Comparison of ENCODE assay signal across 8 cellular contexts in the genomic region with DNA sequence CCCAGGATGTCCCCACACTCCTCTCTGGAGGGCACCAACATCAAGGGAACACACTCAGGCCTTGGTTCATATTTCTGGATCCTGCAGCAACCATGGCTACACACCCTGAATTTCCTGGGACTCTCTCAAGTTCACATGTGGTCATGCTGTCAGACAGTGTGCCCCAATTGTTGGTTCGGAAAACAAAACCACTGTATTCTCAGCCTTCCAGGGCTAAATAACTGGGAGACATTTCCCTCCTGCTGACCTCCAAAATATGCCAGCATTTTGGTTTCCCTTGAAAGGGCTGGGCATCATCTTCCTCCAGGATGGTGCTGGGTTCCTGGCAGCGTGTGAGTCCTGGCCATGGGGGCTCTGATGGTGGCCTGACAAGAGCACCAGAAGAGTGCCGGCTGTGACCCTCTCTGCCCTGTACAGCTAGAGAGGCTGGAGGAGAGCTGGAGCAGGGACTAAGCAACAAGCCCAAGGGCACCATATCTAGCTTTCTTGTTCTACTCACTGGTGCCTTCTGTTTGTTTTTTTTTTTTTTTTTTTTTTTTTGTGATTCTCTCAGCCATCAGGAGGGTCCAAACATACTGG. TPM values are rescaled to one million over a fixed set of nuclear protein-coding genes. Genes with fewer than 3 reads are reported as not detected.
DNase-seq lines count a peak whose midpoint lies in the region; ATAC-seq lines count a peak whose summit lies in the region.

No MANE protein-coding gene starts in this region.

- H3K27me3 Mint-ChIP-seq in T-helper 17 cell: no peaks in the 10 kb centered on the region
- no peaks in the 10 kb centered on the region for H3K27me3 Mint-ChIP-seq in stimulated activated naive CD8-positive, alpha-beta T cell treated with anti-CD3 and anti-CD28 coated beads, Interleukin-15, Interleukin-2, amounts not matched to agents 100 ng/mL and 50 ng/mL, for 24 hours

- H3K4me3 ChIP-seq in right cardiac atrium (ENCODE audit: low read length): no peak overlapping the region

- H3K4me1 ChIP-seq in right cardiac atrium (ENCODE audit: control insufficient read depth, insufficient read depth, low read length): peaks cover 7% of the 10 kb centered on the region

- H3K9me3 ChIP-seq in T-helper 17 cell (ENCODE audit: control insufficient read depth, low read length, poor library complexity, severe bottlenecking): no peaks in the 10 kb centered on the region
- no peaks in the 10 kb centered on the region for H3K9me3 ChIP-seq in right cardiac atrium (ENCODE audit: control insufficient read depth, low read length)

- H3K4me1 Mint-ChIP-seq in T-helper 17 cell: peaks cover 45% of the 10 kb centered on the region
- peaks cover 74% of the 10 kb centered on the region for H3K4me1 Mint-ChIP-seq in stimulated activated naive CD8-positive, alpha-beta T cell treated with anti-CD3 and anti-CD28 coated beads, Interleukin-15, Interleukin-2, amounts not matched to agents 100 ng/mL and 50 ng/mL, for 24 hours (ENCODE audit: low read depth)

- H3K27ac Mint-ChIP-seq in T-helper 17 cell: peak overlapping the region; percentile 99
- peak overlapping the region; percentile 95 for H3K27ac Mint-ChIP-seq in stimulated activated naive CD8-positive, alpha-beta T cell treated with anti-CD3 and anti-CD28 coated beads, Interleukin-15, Interleukin-2, amounts not matched to agents 100 ng/mL and 50 ng/mL, for 24 hours

- no peak overlapping the region for H3K27ac ChIP-seq in right cardiac atrium (ENCODE audit: low read length)

- ATAC-seq in T-helper 17 cell: no peak
- peak; percentile 21 to 38 for ATAC-seq in right cardiac atrium
- ATAC-seq in GM18861 (IDR thresholded peaks at IDR 0.05; ENCODE audit: unreplicated experiment): no peak

- H3K27me3 ChIP-seq in right cardiac atrium (ENCODE audit: control insufficient read depth, insufficient read depth): no peaks in the 10 kb centered on the region

- intact Hi-C loops in right cardiac atrium (cut with DNase I): no loop called here

- WGBS in right cardiac atrium: 80% methylated on average over 3 of the region's 3 CpGs

- H3K36me3 Mint-ChIP-seq in T-helper 17 cell (ENCODE audit: low read depth): peaks cover 11% of the 10 kb centered on the region
- H3K36me3 Mint-ChIP-seq in stimulated activated naive CD8-positive, alpha-beta T cell treated with anti-CD3 and anti-CD28 coated beads, Interleukin-15, Interleukin-2, amounts not matched to agents 100 ng/mL and 50 ng/mL, for 24 hours (ENCODE audit: low read depth): peaks cover 37% of the 10 kb centered on the region

- H3K9me3 Mint-ChIP-seq in stimulated activated naive CD8-positive, alpha-beta T cell treated with anti-CD3 and anti-CD28 coated beads, Interleukin-15, Interleukin-2, amounts not matched to agents 100 ng/mL and 50 ng/mL, for 24 hours: no peaks in the 10 kb centered on the region

- DNase-seq in NK-92 treated with Interleukin-12 subunit alpha and Interleukin-12 subunit beta, amount 100 ng/mL, for 24 hours (lab: John Stamatoyannopoulos, UW): peak; percentile 21
- DNase-seq in NK-92 (lab: John Stamatoyannopoulos, UW; ENCODE audit: unreplicated experiment) (no peak), T-helper 17 cell (no peak), right cardiac atrium (peak in 1 of 3 donors; percentile 37), NCI-H2171 treated with DMSO at 0.1 percent for 48 hours (lab: John Stamatoyannopoulos, UW) (no peak), retina (no peak)

- H3K4me3 Mint-ChIP-seq in T-helper 17 cell: peak overlapping the region; percentile 98
- H3K4me3 Mint-ChIP-seq in stimulated activated naive CD8-positive, alpha-beta T cell treated with anti-CD3 and anti-CD28 coated beads, Interleukin-15, Interleukin-2, amounts not matched to agents 100 ng/mL and 50 ng/mL, for 24 hours: peak overlapping the region; percentile 88

RNA-seq across cellular contexts. Expression of a gene that starts 37.5 kb away (rescaled TPM):
- total RNA-seq in T-helper 17 cell: 100 to 1,000 TPM; 368 to 424 TPM
- 10 to 100 TPM; 20.3 to 30.0 (median 27.7) TPM for total RNA-seq in right cardiac atrium
- polyA plus RNA-seq in right cardiac atrium: 12.2 TPM

Comparison
In these comparisons a context has a peak if more than half of its experiments do, and no peak if none do; other contexts are left out.
1. ATAC-seq: peak in right cardiac atrium (2 of 2); none in T-helper 17 cell (single experiment) and GM18861 (single experiment).
2. RNA of a gene that starts 37.5 kb away (total RNA-seq): 368 to 424 TPM in T-helper 17 cell; 20.3 to 30.0 TPM in right cardiac atrium; every median in the first group is over 10 times any median in the second.